In genomic region chr1:39690943-39691382, GRCh38 we compare ENCODE assay signal across 8 cellular contexts. TPM values are rescaled to one million over a fixed set of nuclear protein-coding genes. Genes with fewer than 3 reads are reported as not detected.
DNase-seq lines count a peak whose midpoint lies in the region; ATAC-seq, FAIRE-seq and TF ChIP-seq lines count a peak whose summit lies in the region.

No MANE protein-coding gene starts in this region.

- H3K36me3 ChIP-seq in keratinocyte (ENCODE audit: control insufficient read depth in 2 of 2, extremely low read depth in 1 of 2, insufficient read depth in 2 of 2, low read length in 2 of 2) (no peaks in the 10 kb centered on the region), subcutaneous abdominal adipose tissue (ENCODE audit: control insufficient read depth in 5 of 5, insufficient read depth in 5 of 5, low read length in 5 of 5) (no peaks in the 10 kb centered on the region)

- no peaks in the 10 kb centered on the region for H3K9me3 Mint-ChIP-seq in activated CD4-positive, alpha-beta T cell treated with anti-CD3 and anti-CD28 coated beads, Interleukin-2, amount 10 ng/mL, durations not matched to agents 24 days and 14 days

- peak overlapping the region; percentile 78 for H3K27ac Mint-ChIP-seq in activated CD4-positive, alpha-beta T cell treated with anti-CD3 and anti-CD28 coated beads, Interleukin-2, amount 10 ng/mL, durations not matched to agents 24 days and 14 days
- H3K27ac Mint-ChIP-seq in T-helper 17 cell, result peak overlapping the region; percentile 95

- peaks cover 67% of the 10 kb centered on the region for H3K27me3 ChIP-seq in keratinocyte (ENCODE audit: control insufficient read depth, extremely low read depth, insufficient read depth, low read length)
- peaks cover 42 to 76% (median 60%) of the 10 kb centered on the region in 5 donors for H3K27me3 ChIP-seq in subcutaneous abdominal adipose tissue (ENCODE audit: control insufficient read depth in 5 of 5, insufficient read depth in 4 of 5, low read length in 5 of 5)

- peak overlapping the region; percentile 87 for H3K4me3 Mint-ChIP-seq in activated CD4-positive, alpha-beta T cell treated with anti-CD3 and anti-CD28 coated beads, Interleukin-2, amount 10 ng/mL, durations not matched to agents 24 days and 14 days
- peak overlapping the region; percentile 91 for H3K4me3 Mint-ChIP-seq in T-helper 17 cell

- H3K27ac ChIP-seq in keratinocyte (ENCODE audit: control insufficient read depth, insufficient read depth, low read length) (no peak overlapping the region), subcutaneous abdominal adipose tissue (ENCODE audit: low read depth, low read length) (no peak overlapping the region)

- TF ChIP-seq CTCF in keratinocyte (optimal IDR thresholded peaks at IDR 0.05 in 1 of 3, IDR thresholded peaks at IDR 0.05 in 1 of 3, conservative IDR thresholded peaks at IDR 0.05 in 1 of 3; ENCODE audit: extremely low read depth in 1 of 3, insufficient read depth in 2 of 3, low read length in 3 of 3) (no peak), D721Med (IDR thresholded peaks at IDR 0.05; ENCODE audit: insufficient read depth, missing control alignments) (no peak)

- H3K9me3 ChIP-seq in T-helper 17 cell (ENCODE audit: control insufficient read depth, low read length, poor library complexity, severe bottlenecking), result no peaks in the 10 kb centered on the region
- H3K9me3 ChIP-seq in keratinocyte (ENCODE audit: control insufficient read depth, low read depth, low read length), result no peaks in the 10 kb centered on the region
- H3K9me3 ChIP-seq in subcutaneous abdominal adipose tissue (ENCODE audit: control insufficient read depth in 5 of 5, low read length in 5 of 5), result no peaks in the 10 kb centered on the region

- H3K4me1 ChIP-seq in keratinocyte (ENCODE audit: control insufficient read depth, extremely low read depth, insufficient read depth, low read length) (peaks cover 8% of the 10 kb centered on the region), subcutaneous abdominal adipose tissue (ENCODE audit: control insufficient read depth in 5 of 5, insufficient read depth in 5 of 5, low read length in 5 of 5) (peaks cover 0 to 19% (median 18%) of the 10 kb centered on the region in 5 donors)

- H3K27me3 Mint-ChIP-seq in activated CD4-positive, alpha-beta T cell treated with anti-CD3 and anti-CD28 coated beads, Interleukin-2, amount 10 ng/mL, durations not matched to agents 24 days and 14 days, result peaks cover 51% of the 10 kb centered on the region
- peaks cover 8% of the 10 kb centered on the region for H3K27me3 Mint-ChIP-seq in T-helper 17 cell

- no peak for DNase-seq in activated CD4-positive, alpha-beta T cell treated with anti-CD3 and anti-CD28 coated beads, Interleukin-2, amount 10 ng/mL, durations not matched to agents 24 days and 14 days
- DNase-seq in activated CD4-positive, alpha-beta T cell treated with anti-CD3 and anti-CD28 coated beads for 1 hour, result no peak
- DNase-seq in T-helper 17 cell, result no peak
- DNase-seq in keratinocyte (ENCODE audit: low read depth, low spot score), result no peak
- no peak for DNase-seq in hepatic stellate cell (ENCODE audit: low spot score)
- DNase-seq in D721Med (ENCODE audit: insufficient read length, low spot score), result no peak

- H3K9ac ChIP-seq in keratinocyte (ENCODE audit: control insufficient read depth, extremely low read depth, insufficient read depth, low read length) (no peak overlapping the region), subcutaneous abdominal adipose tissue (ENCODE audit: low read length in 5 of 5) (no peak overlapping the region)

- H3K4me3 ChIP-seq in keratinocyte (ENCODE audit: control insufficient read depth in 2 of 3, extremely low read depth in 1 of 3, insufficient read depth in 2 of 3, low read depth in 1 of 3, low read length in 3 of 3) (peak overlapping the region in 1 of 3 experiments; percentile 61), subcutaneous abdominal adipose tissue (ENCODE audit: low read depth in 1 of 5, low read length in 5 of 5) (peak overlapping the region in 3 of 5 donors; percentile 26 to 32 (median 32))

- ATAC-seq in T-helper 17 cell (peak; percentile 2), GM21786 (IDR thresholded peaks at IDR 0.05; ENCODE audit: unreplicated experiment) (no peak)

- intact Hi-C loops in activated CD4-positive, alpha-beta T cell treated with anti-CD3 and anti-CD28 coated beads, Interleukin-2, amount 10 ng/mL, durations not matched to agents 24 days and 14 days (cut with micrococcal nuclease), result loop anchor here (1.0 to 5.0 kb wide), 4 partner anchors 24 to 106 kb away; no protein-coding TSS in a partner anchor

- no peak overlapping the region for H2AFZ ChIP-seq in keratinocyte (ENCODE audit: control insufficient read depth, low read length)

- no peaks in the 10 kb centered on the region for H3K79me2 ChIP-seq in keratinocyte (ENCODE audit: control insufficient read depth, insufficient read depth, low read length)

- dilution Hi-C loops in keratinocyte (cut with MboI; ENCODE audit: extremely low pct_ligation_motif_present, low sequenced_read_pairs), result no loop called here

- no peaks in the 10 kb centered on the region for H3K9me1 ChIP-seq in keratinocyte (ENCODE audit: control insufficient read depth, extremely low read depth, insufficient read depth, low read length)

- H3K4me2 ChIP-seq in keratinocyte (ENCODE audit: control insufficient read depth, extremely low read depth, insufficient read depth, low read depth, low read length), result peak overlapping the region; percentile 72

- H3K36me3 Mint-ChIP-seq in activated CD4-positive, alpha-beta T cell treated with anti-CD3 and anti-CD28 coated beads, Interleukin-2, amount 10 ng/mL, durations not matched to agents 24 days and 14 days (ENCODE audit: low read depth), result no peaks in the 10 kb centered on the region
- peaks cover 6% of the 10 kb centered on the region for H3K36me3 Mint-ChIP-seq in T-helper 17 cell (ENCODE audit: low read depth)

- no peaks in the 10 kb centered on the region for H4K20me1 ChIP-seq in keratinocyte (ENCODE audit: control insufficient read depth, extremely low read depth, insufficient read depth, low read length)

- peaks cover 27% of the 10 kb centered on the region for H3K4me1 Mint-ChIP-seq in activated CD4-positive, alpha-beta T cell treated with anti-CD3 and anti-CD28 coated beads, Interleukin-2, amount 10 ng/mL, durations not matched to agents 24 days and 14 days
- peaks cover 45% of the 10 kb centered on the region for H3K4me1 Mint-ChIP-seq in T-helper 17 cell

- FAIRE-seq in keratinocyte (lab: Jason Lieb, UNC), result no peak
- FAIRE-seq in D721Med (lab: Jason Lieb, UNC), result no peak

RNA-seq across cellular contexts. Expression of gene HPCAL4, which starts 0.3 kb away (rescaled TPM):
- total RNA-seq in activated CD4-positive, alpha-beta T cell treated with anti-CD3 and anti-CD28 coated beads, Interleukin-2, amount 10 ng/mL, durations not matched to agents 24 days and 14 days, result 0.38 and 0.44 TPM in 2 replicates
- total RNA-seq in T-helper 17 cell, result 10 to 100 TPM; 23.4 to 30.3 TPM
- not detected in 3 replicates for polyA plus RNA-seq in keratinocyte
- not detected for polyA plus RNA-seq in keratinocyte (2011; ENCODE audit: low read depth)
- not detected in 2 replicates for polyA plus RNA-seq in keratinocyte (2011; cell fraction: cytosol; rRNA removed)
- not detected in 2 replicates for polyA plus RNA-seq in keratinocyte (2011; cell fraction: nucleus; rRNA removed)
- not detected in 2 replicates for polyA plus RNA-seq in keratinocyte (2012; ENCODE audit: low replicate concordance)
- polyA minus RNA-seq in keratinocyte, result not detected in 3 replicates
- polyA minus RNA-seq in keratinocyte (2011; cell fraction: cytosol; rRNA and poly(A)+ RNA removed), result not detected
- polyA minus RNA-seq in keratinocyte (2011; cell fraction: nucleus; rRNA and poly(A)+ RNA removed), result not detected in 2 replicates

RNA-seq across cellular contexts. Expression of gene NT5C1A, which starts 19.1 kb away (rescaled TPM):
- 0.31 and 0.56 TPM in 2 replicates for total RNA-seq in activated CD4-positive, alpha-beta T cell treated with anti-CD3 and anti-CD28 coated beads, Interleukin-2, amount 10 ng/mL, durations not matched to agents 24 days and 14 days
- total RNA-seq in T-helper 17 cell, result under 1 TPM; 0.31 to 0.70 TPM
- not detected in 3 replicates for polyA plus RNA-seq in keratinocyte
- polyA plus RNA-seq in keratinocyte (2011; ENCODE audit: low read depth), result not detected
- not detected in 2 replicates for polyA plus RNA-seq in keratinocyte (2011; cell fraction: cytosol; rRNA removed)
- polyA plus RNA-seq in keratinocyte (2011; cell fraction: nucleus; rRNA removed), result not detected in 2 replicates
- polyA plus RNA-seq in keratinocyte (2012; ENCODE audit: low replicate concordance), result not detected in 2 replicates
- polyA minus RNA-seq in keratinocyte, result not detected in 3 replicates
- polyA minus RNA-seq in keratinocyte (2011; cell fraction: cytosol; rRNA and poly(A)+ RNA removed), result not detected
- polyA minus RNA-seq in keratinocyte (2011; cell fraction: nucleus; rRNA and poly(A)+ RNA removed), result not detected in 2 replicates

RNA-seq across cellular contexts. Expression of gene PPIE, which starts 47.7 kb away (rescaled TPM):
- total RNA-seq in activated CD4-positive, alpha-beta T cell treated with anti-CD3 and anti-CD28 coated beads, Interleukin-2, amount 10 ng/mL, durations not matched to agents 24 days and 14 days, result 71.3 and 76.7 TPM in 2 replicates
- 10 to 100 TPM; 44.8 to 57.5 TPM for total RNA-seq in T-helper 17 cell
- 60.6 to 66.4 TPM (median 60.6 TPM) in 3 replicates for polyA plus RNA-seq in keratinocyte
- 48.8 TPM for polyA plus RNA-seq in keratinocyte (2011; ENCODE audit: low read depth)
- 44.6 and 60.6 TPM in 2 replicates for polyA plus RNA-seq in keratinocyte (2011; cell fraction: cytosol; rRNA removed)
- 35.4 and 38.6 TPM in 2 replicates for polyA plus RNA-seq in keratinocyte (2011; cell fraction: nucleus; rRNA removed)
- polyA plus RNA-seq in keratinocyte (2012; ENCODE audit: low replicate concordance), result 47.0 and 50.2 TPM in 2 replicates
- polyA minus RNA-seq in keratinocyte, result 15.3 to 32.9 TPM (median 32.9 TPM) in 3 replicates
- polyA minus RNA-seq in keratinocyte (2011; cell fraction: cytosol; rRNA and poly(A)+ RNA removed), result 14.2 TPM
- 7.5 and 11.7 TPM in 2 replicates for polyA minus RNA-seq in keratinocyte (2011; cell fraction: nucleus; rRNA and poly(A)+ RNA removed)

RNA-seq across cellular contexts. Expression of gene HEYL, which starts 51.5 kb away (rescaled TPM):
- total RNA-seq in activated CD4-positive, alpha-beta T cell treated with anti-CD3 and anti-CD28 coated beads, Interleukin-2, amount 10 ng/mL, durations not matched to agents 24 days and 14 days, result not detected in 2 replicates
- total RNA-seq in T-helper 17 cell, result under 1 TPM; 0.10 TPM
- polyA plus RNA-seq in keratinocyte, result not detected in 3 replicates
- not detected for polyA plus RNA-seq in keratinocyte (2011; ENCODE audit: low read depth)
- not detected in 2 replicates for polyA plus RNA-seq in keratinocyte (2011; cell fraction: cytosol; rRNA removed)
- polyA plus RNA-seq in keratinocyte (2011; cell fraction: nucleus; rRNA removed), result not detected in 2 replicates
- 0.02 TPM in 1 of 2 replicates, not detected in the other for polyA plus RNA-seq in keratinocyte (2012; ENCODE audit: low replicate concordance)
- polyA minus RNA-seq in keratinocyte, result not detected in 3 replicates
- not detected for polyA minus RNA-seq in keratinocyte (2011; cell fraction: cytosol; rRNA and poly(A)+ RNA removed)
- polyA minus RNA-seq in keratinocyte (2011; cell fraction: nucleus; rRNA and poly(A)+ RNA removed), result not detected in 2 replicates

Comparison
In these comparisons a context has a peak if more than half of its experiments do, and no peak if none do; other contexts are left out.
1. RNA of gene HPCAL4, which starts 0.3 kb away (total RNA-seq): 23.4 to 30.3 TPM in T-helper 17 cell; 0.38 to 0.44 TPM in activated CD4-positive, alpha-beta T cell treated with anti-CD3 and anti-CD28 coated beads, Interleukin-2, amount 10 ng/mL, durations not matched to agents 24 days and 14 days; every median in the first group is over 10 times any median in the second.